8 cellular contexts compared by ENCODE assay signal in genomic region chr9:120490888-120491595, GRCh38.
DNase-seq lines count a peak whose midpoint lies in the region; ATAC-seq and TF ChIP-seq lines count a peak whose summit lies in the region.

No MANE protein-coding gene starts in this region.

- H3K79me2 ChIP-seq in hepatocyte, result no peaks in the 10 kb centered on the region

- TF ChIP-seq POLR2A in sigmoid colon (IDR thresholded peaks at IDR 0.05), result no peak

- H3K9me3 ChIP-seq in hepatocyte (ENCODE audit: low read depth), result no peaks in the 10 kb centered on the region
- H3K9me3 ChIP-seq in sigmoid colon, result no peaks in the 10 kb centered on the region

- no peak for TF ChIP-seq CTCF in HL-60 (IDR thresholded peaks at IDR 0.05; ENCODE audit: insufficient read depth, low read length)
- TF ChIP-seq CTCF in hepatocyte (IDR thresholded peaks at IDR 0.05; ENCODE audit: poor library complexity), result no peak
- TF ChIP-seq CTCF in sigmoid colon (IDR thresholded peaks at IDR 0.05), result no peak

- H3K27me3 ChIP-seq in HL-60 (ENCODE audit: insufficient read depth, poor library complexity, severe bottlenecking) (no peaks in the 10 kb centered on the region), hepatocyte (no peaks in the 10 kb centered on the region), sigmoid colon (no peaks in the 10 kb centered on the region)

- no peak overlapping the region for H2AFZ ChIP-seq in hepatocyte

- no peaks in the 10 kb centered on the region for H3K36me3 ChIP-seq in hepatocyte (replicated peaks; ENCODE audit: insufficient read depth, low read depth)
- peaks cover 0 to 38% (median 8%) of the 10 kb centered on the region in 4 donors for H3K36me3 ChIP-seq in sigmoid colon

- TF ChIP-seq EP300 in sigmoid colon (IDR thresholded peaks at IDR 0.05), result no peak

- H3K4me3 ChIP-seq in HL-60 (replicated peaks; ENCODE audit: insufficient read depth, low read length) (no peak overlapping the region), hepatocyte (peak overlapping the region; percentile 15), sigmoid colon (no peak overlapping the region)

- ATAC-seq in GM18499 (IDR thresholded peaks at IDR 0.05; ENCODE audit: insufficient read depth, unreplicated experiment) (peak; percentile 91), GM21576 (IDR thresholded peaks at IDR 0.05; ENCODE audit: unreplicated experiment) (peak; percentile 93)

- peak overlapping the region; percentile 13 for H3K27ac ChIP-seq in HL-60 (replicated peaks)
- H3K27ac ChIP-seq in hepatocyte, result peak overlapping the region; percentile 34
- H3K27ac ChIP-seq in sigmoid colon, result no peak overlapping the region

- H3K4me1 ChIP-seq in hepatocyte (ENCODE audit: insufficient read depth), result no peaks in the 10 kb centered on the region
- no peaks in the 10 kb centered on the region for H3K4me1 ChIP-seq in sigmoid colon

- WGBS in hepatocyte (ENCODE audit: low lambda C conversion rate, missing lambda C conversion rate), result 88% methylated on average over 5 of the region's 5 CpGs
- WGBS in sigmoid colon, 2 donors, result 70 to 74% methylated on average over 5 of the region's 5 CpGs

- no peaks in the 10 kb centered on the region for H3K9me2 ChIP-seq in hepatocyte (replicated peaks; ENCODE audit: insufficient read depth)

- intact Hi-C loops in sigmoid colon (cut with DNase I), result no loop called here

- no peak overlapping the region for H3K4me2 ChIP-seq in hepatocyte

- no peaks in the 10 kb centered on the region for H4K20me1 ChIP-seq in hepatocyte (ENCODE audit: insufficient read depth, poor library complexity, severe bottlenecking)

- peak; percentile 58 to 67 for DNase-seq in HL-60 (ENCODE audit: low read depth in 1 of 2, low spot score in 1 of 2)
- DNase-seq in hepatocyte (ENCODE audit: low spot score), result no peak
- no peak for DNase-seq in NCI-H82 (lab: John Stamatoyannopoulos, UW)
- no peak for DNase-seq in hepatic stellate cell (ENCODE audit: low spot score)
- DNase-seq in NCI-H2081 (lab: John Stamatoyannopoulos, UW), result no peak
- no peak for DNase-seq in sigmoid colon

Comparison
In these comparisons a context has a peak if more than half of its experiments do, and no peak if none do; other contexts are left out.
1. DNase-seq: peak in HL-60 (2 of 2); none in hepatocyte (single experiment), NCI-H82 (single experiment), hepatic stellate cell (single experiment), NCI-H2081 (0 of 2) and sigmoid colon (single experiment).
2. H3K27ac ChIP-seq: peak in HL-60 (single experiment) and hepatocyte (single experiment); none in sigmoid colon (0 of 4).